ENCODE assay signal across 1 cellular context in the genomic region with DNA sequence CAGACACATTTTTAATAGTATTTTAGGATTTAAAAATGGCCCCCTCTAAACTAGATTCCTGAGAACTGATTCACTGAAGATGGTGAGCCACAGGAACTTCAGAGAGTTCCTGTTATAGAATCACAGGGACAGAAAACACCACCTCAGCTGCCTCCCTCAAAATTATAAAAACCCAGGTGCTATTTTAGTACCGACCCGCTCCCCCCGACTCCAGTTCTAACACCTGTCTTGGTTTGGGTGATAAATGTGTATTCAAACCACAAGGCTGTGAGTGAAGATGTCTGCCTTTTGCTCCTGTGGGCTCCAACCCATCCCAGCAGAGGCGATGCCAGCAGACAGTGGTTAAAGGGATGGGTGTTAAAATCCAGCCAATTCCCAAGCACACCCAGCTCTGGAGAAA.
TF ChIP-seq lines count a peak whose summit lies in the region.

No MANE protein-coding gene starts in this region.

TF ChIP-seq in GM12878, 131 proteins besides CTCF, POLR2A, EP300 and RAD21 (continued from another document and continues in another):
- TF ChIP-seq, protein P1, sequence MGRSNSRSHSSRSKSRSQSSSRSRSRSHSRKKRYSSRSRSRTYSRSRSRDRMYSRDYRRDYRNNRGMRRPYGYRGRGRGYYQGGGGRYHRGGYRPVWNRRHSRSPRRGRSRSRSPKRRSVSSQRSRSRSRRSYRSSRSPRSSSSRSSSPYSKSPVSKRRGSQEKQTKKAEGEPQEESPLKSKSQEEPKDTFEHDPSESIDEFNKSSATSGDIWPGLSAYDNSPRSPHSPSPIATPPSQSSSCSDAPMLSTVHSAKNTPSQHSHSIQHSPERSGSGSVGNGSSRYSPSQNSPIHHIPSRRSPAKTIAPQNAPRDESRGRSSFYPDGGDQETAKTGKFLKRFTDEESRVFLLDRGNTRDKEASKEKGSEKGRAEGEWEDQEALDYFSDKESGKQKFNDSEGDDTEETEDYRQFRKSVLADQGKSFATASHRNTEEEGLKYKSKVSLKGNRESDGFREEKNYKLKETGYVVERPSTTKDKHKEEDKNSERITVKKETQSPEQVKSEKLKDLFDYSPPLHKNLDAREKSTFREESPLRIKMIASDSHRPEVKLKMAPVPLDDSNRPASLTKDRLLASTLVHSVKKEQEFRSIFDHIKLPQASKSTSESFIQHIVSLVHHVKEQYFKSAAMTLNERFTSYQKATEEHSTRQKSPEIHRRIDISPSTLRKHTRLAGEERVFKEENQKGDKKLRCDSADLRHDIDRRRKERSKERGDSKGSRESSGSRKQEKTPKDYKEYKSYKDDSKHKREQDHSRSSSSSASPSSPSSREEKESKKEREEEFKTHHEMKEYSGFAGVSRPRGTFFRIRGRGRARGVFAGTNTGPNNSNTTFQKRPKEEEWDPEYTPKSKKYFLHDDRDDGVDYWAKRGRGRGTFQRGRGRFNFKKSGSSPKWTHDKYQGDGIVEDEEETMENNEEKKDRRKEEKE (IDR thresholded peaks at IDR 0.05) = no peak
- no peak for TF ChIP-seq CHD2 (IDR thresholded peaks at IDR 0.05; ENCODE audit: borderline replicate concordance, low read depth, low read length)
- TF ChIP-seq SMAD5 (IDR thresholded peaks at IDR 0.05; ENCODE audit: low read depth) = no peak
- TF ChIP-seq LARP7 (IDR thresholded peaks at IDR 0.05) = no peak
- 0 out of 4 replicates have a peak, but pooled peaks of 1 of the 2 experiments have one; percentile 38 for TF ChIP-seq BHLHE40 (IDR thresholded peaks at IDR 0.05; ENCODE audit: borderline replicate concordance in 1 of 2, low read depth in 2 of 2, low read length in 1 of 2)
- no peak for TF ChIP-seq NR2C1 (IDR thresholded peaks at IDR 0.05)
- TF ChIP-seq IRF4 (IDR thresholded peaks at IDR 0.05; ENCODE audit: low read depth, low read length) = no peak
- TF ChIP-seq SUPT20H (IDR thresholded peaks at IDR 0.05; ENCODE audit: borderline replicate concordance, control insufficient read depth, low read depth, low read length) = no peak
- TF ChIP-seq RAD51 (IDR thresholded peaks at IDR 0.05) = no peak
- TF ChIP-seq MYC (IDR thresholded peaks at IDR 0.05; ENCODE audit: insufficient read depth, insufficient read length, insufficient replicate concordance, low read length, severe bottlenecking) = no peak
- TF ChIP-seq FOS (IDR thresholded peaks at IDR 0.05; ENCODE audit: borderline replicate concordance, extremely low read depth, insufficient read length) = no peak
- no peak for TF ChIP-seq HDAC6 (IDR thresholded peaks at IDR 0.05; ENCODE audit: unreplicated experiment)
- 0 out of 2 replicates have a peak, but pooled peaks have one; percentile 36 for TF ChIP-seq TCF12 (IDR thresholded peaks at IDR 0.05; ENCODE audit: low read depth, low read length)
- TF ChIP-seq SRF (IDR thresholded peaks at IDR 0.05; ENCODE audit: low read depth in 2 of 2, low read length in 2 of 2) = no peak
- no peak for TF ChIP-seq RB1 (IDR thresholded peaks at IDR 0.05; ENCODE audit: borderline replicate concordance)
- TF ChIP-seq NBN (IDR thresholded peaks at IDR 0.05) = no peak
- TF ChIP-seq ATF7 (IDR thresholded peaks at IDR 0.05; ENCODE audit: low read depth) = 0 out of 2 replicates have a peak, but pooled peaks have one; percentile 24
- TF ChIP-seq IKZF2 (IDR thresholded peaks at IDR 0.05) = peak; percentile 65 to 70; a peak in 2 of 4 replicates
- no peak for TF ChIP-seq NFXL1 (IDR thresholded peaks at IDR 0.05; ENCODE audit: borderline replicate concordance)
- TF ChIP-seq, protein P2, sequence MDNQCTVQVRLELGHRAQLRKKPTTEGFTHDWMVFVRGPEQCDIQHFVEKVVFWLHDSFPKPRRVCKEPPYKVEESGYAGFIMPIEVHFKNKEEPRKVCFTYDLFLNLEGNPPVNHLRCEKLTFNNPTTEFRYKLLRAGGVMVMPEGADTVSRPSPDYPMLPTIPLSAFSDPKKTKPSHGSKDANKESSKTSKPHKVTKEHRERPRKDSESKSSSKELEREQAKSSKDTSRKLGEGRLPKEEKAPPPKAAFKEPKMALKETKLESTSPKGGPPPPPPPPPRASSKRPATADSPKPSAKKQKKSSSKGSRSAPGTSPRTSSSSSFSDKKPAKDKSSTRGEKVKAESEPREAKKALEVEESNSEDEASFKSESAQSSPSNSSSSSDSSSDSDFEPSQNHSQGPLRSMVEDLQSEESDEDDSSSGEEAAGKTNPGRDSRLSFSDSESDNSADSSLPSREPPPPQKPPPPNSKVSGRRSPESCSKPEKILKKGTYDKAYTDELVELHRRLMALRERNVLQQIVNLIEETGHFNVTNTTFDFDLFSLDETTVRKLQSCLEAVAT (IDR thresholded peaks at IDR 0.05) = 0 out of 2 replicates have a peak, but pooled peaks have one; percentile 33
- no peak for TF ChIP-seq ZNF207 (IDR thresholded peaks at IDR 0.05; ENCODE audit: borderline replicate concordance)
- no peak for TF ChIP-seq BCL11A (IDR thresholded peaks at IDR 0.05; ENCODE audit: low read depth, low read length)
- TF ChIP-seq CEBPB (IDR thresholded peaks at IDR 0.05; ENCODE audit: borderline replicate concordance in 1 of 2, low read depth in 2 of 2, low read length in 2 of 2) = no peak
- TF ChIP-seq, protein P3, sequence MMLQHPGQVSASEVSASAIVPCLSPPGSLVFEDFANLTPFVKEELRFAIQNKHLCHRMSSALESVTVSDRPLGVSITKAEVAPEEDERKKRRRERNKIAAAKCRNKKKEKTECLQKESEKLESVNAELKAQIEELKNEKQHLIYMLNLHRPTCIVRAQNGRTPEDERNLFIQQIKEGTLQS (IDR thresholded peaks at IDR 0.05; ENCODE audit: borderline replicate concordance, extremely low read depth, low read depth, low read length) = no peak
- TF ChIP-seq DPF2 (IDR thresholded peaks at IDR 0.05) = peak; percentile 70; the same call in 1 of the 2 replicates
- TF ChIP-seq SMC3 (IDR thresholded peaks at IDR 0.05; ENCODE audit: borderline replicate concordance, low read length) = no peak
- no peak for TF ChIP-seq CREB1 (IDR thresholded peaks at IDR 0.05; ENCODE audit: low read depth)
- TF ChIP-seq TARDBP (IDR thresholded peaks at IDR 0.05; ENCODE audit: borderline replicate concordance) = no peak
- TF ChIP-seq NFYA (IDR thresholded peaks at IDR 0.05; ENCODE audit: borderline replicate concordance, low read depth, low read length) = no peak
- TF ChIP-seq CBX3 (IDR thresholded peaks at IDR 0.05; ENCODE audit: borderline replicate concordance, low read depth) = no peak
- TF ChIP-seq NR2F1 (conservative IDR thresholded peaks at IDR 0.05) = no peak
- TF ChIP-seq HDGF (IDR thresholded peaks at IDR 0.05) = no peak
- peak; percentile 81 for TF ChIP-seq RUNX3 (IDR thresholded peaks at IDR 0.05; ENCODE audit: low read length)
- no peak for TF ChIP-seq HCFC1 (IDR thresholded peaks at IDR 0.05; ENCODE audit: low read length)
- TF ChIP-seq, protein P4, sequence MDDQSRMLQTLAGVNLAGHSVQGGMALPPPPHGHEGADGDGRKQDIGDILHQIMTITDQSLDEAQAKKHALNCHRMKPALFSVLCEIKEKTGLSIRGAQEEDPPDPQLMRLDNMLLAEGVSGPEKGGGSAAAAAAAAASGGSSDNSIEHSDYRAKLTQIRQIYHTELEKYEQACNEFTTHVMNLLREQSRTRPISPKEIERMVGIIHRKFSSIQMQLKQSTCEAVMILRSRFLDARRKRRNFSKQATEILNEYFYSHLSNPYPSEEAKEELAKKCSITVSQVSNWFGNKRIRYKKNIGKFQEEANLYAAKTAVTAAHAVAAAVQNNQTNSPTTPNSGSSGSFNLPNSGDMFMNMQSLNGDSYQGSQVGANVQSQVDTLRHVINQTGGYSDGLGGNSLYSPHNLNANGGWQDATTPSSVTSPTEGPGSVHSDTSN (IDR thresholded peaks at IDR 0.05; ENCODE audit: insufficient replicate concordance, low read depth, low read length) = peak; percentile 85
- no peak for TF ChIP-seq NFIC (IDR thresholded peaks at IDR 0.05; ENCODE audit: low read depth, low read length)
- peak; percentile 45 for TF ChIP-seq MTA2 (IDR thresholded peaks at IDR 0.05; ENCODE audit: low read depth)
- TF ChIP-seq, protein P5, sequence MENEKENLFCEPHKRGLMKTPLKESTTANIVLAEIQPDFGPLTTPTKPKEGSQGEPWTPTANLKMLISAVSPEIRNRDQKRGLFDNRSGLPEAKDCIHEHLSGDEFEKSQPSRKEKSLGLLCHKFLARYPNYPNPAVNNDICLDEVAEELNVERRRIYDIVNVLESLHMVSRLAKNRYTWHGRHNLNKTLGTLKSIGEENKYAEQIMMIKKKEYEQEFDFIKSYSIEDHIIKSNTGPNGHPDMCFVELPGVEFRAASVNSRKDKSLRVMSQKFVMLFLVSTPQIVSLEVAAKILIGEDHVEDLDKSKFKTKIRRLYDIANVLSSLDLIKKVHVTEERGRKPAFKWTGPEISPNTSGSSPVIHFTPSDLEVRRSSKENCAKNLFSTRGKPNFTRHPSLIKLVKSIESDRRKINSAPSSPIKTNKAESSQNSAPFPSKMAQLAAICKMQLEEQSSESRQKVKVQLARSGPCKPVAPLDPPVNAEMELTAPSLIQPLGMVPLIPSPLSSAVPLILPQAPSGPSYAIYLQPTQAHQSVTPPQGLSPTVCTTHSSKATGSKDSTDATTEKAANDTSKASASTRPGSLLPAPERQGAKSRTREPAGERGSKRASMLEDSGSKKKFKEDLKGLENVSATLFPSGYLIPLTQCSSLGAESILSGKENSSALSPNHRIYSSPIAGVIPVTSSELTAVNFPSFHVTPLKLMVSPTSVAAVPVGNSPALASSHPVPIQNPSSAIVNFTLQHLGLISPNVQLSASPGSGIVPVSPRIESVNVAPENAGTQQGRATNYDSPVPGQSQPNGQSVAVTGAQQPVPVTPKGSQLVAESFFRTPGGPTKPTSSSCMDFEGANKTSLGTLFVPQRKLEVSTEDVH (IDR thresholded peaks at IDR 0.05; ENCODE audit: low read depth, partially characterized antibody) = no peak
- TF ChIP-seq, protein P6, sequence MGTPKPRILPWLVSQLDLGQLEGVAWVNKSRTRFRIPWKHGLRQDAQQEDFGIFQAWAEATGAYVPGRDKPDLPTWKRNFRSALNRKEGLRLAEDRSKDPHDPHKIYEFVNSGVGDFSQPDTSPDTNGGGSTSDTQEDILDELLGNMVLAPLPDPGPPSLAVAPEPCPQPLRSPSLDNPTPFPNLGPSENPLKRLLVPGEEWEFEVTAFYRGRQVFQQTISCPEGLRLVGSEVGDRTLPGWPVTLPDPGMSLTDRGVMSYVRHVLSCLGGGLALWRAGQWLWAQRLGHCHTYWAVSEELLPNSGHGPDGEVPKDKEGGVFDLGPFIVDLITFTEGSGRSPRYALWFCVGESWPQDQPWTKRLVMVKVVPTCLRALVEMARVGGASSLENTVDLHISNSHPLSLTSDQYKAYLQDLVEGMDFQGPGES (IDR thresholded peaks at IDR 0.05) = no peak
- TF ChIP-seq SREBF1 (IDR thresholded peaks at IDR 0.05; ENCODE audit: low read length) = no peak
- no peak for TF ChIP-seq ZZZ3 (IDR thresholded peaks at IDR 0.05; ENCODE audit: control insufficient read depth, insufficient read length, low read depth)
- TF ChIP-seq, protein P7, sequence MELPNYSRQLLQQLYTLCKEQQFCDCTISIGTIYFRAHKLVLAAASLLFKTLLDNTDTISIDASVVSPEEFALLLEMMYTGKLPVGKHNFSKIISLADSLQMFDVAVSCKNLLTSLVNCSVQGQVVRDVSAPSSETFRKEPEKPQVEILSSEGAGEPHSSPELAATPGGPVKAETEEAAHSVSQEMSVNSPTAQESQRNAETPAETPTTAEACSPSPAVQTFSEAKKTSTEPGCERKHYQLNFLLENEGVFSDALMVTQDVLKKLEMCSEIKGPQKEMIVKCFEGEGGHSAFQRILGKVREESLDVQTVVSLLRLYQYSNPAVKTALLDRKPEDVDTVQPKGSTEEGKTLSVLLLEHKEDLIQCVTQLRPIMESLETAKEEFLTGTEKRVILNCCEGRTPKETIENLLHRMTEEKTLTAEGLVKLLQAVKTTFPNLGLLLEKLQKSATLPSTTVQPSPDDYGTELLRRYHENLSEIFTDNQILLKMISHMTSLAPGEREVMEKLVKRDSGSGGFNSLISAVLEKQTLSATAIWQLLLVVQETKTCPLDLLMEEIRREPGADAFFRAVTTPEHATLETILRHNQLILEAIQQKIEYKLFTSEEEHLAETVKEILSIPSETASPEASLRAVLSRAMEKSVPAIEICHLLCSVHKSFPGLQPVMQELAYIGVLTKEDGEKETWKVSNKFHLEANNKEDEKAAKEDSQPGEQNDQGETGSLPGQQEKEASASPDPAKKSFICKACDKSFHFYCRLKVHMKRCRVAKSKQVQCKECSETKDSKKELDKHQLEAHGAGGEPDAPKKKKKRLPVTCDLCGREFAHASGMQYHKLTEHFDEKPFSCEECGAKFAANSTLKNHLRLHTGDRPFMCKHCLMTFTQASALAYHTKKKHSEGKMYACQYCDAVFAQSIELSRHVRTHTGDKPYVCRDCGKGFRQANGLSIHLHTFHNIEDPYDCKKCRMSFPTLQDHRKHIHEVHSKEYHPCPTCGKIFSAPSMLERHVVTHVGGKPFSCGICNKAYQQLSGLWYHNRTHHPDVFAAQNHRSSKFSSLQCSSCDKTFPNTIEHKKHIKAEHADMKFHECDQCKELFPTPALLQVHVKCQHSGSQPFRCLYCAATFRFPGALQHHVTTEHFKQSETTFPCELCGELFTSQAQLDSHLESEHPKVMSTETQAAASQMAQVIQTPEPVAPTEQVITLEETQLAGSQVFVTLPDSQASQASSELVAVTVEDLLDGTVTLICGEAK (IDR thresholded peaks at IDR 0.05; ENCODE audit: borderline replicate concordance) = no peak
- TF ChIP-seq KDM1A (IDR thresholded peaks at IDR 0.05; ENCODE audit: borderline replicate concordance) = no peak
- TF ChIP-seq, protein P8, sequence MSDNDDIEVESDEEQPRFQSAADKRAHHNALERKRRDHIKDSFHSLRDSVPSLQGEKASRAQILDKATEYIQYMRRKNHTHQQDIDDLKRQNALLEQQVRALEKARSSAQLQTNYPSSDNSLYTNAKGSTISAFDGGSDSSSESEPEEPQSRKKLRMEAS (IDR thresholded peaks at IDR 0.05; ENCODE audit: low read depth, low read length) = no peak
- no peak for TF ChIP-seq ZNF384 (IDR thresholded peaks at IDR 0.05; ENCODE audit: borderline replicate concordance, low read depth, low read length)
- TF ChIP-seq, protein P9, sequence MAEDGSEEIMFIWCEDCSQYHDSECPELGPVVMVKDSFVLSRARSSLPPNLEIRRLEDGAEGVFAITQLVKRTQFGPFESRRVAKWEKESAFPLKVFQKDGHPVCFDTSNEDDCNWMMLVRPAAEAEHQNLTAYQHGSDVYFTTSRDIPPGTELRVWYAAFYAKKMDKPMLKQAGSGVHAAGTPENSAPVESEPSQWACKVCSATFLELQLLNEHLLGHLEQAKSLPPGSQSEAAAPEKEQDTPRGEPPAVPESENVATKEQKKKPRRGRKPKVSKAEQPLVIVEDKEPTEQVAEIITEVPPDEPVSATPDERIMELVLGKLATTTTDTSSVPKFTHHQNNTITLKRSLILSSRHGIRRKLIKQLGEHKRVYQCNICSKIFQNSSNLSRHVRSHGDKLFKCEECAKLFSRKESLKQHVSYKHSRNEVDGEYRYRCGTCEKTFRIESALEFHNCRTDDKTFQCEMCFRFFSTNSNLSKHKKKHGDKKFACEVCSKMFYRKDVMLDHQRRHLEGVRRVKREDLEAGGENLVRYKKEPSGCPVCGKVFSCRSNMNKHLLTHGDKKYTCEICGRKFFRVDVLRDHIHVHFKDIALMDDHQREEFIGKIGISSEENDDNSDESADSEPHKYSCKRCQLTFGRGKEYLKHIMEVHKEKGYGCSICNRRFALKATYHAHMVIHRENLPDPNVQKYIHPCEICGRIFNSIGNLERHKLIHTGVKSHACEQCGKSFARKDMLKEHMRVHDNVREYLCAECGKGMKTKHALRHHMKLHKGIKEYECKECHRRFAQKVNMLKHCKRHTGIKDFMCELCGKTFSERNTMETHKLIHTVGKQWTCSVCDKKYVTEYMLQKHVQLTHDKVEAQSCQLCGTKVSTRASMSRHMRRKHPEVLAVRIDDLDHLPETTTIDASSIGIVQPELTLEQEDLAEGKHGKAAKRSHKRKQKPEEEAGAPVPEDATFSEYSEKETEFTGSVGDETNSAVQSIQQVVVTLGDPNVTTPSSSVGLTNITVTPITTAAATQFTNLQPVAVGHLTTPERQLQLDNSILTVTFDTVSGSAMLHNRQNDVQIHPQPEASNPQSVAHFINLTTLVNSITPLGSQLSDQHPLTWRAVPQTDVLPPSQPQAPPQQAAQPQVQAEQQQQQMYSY (CRISPR knock-in tag; IDR thresholded peaks at IDR 0.05) = no peak
- TF ChIP-seq BMI1 (IDR thresholded peaks at IDR 0.05; ENCODE audit: borderline replicate concordance) = no peak
